17 cellular contexts compared by ENCODE assay signal in the genomic region with DNA sequence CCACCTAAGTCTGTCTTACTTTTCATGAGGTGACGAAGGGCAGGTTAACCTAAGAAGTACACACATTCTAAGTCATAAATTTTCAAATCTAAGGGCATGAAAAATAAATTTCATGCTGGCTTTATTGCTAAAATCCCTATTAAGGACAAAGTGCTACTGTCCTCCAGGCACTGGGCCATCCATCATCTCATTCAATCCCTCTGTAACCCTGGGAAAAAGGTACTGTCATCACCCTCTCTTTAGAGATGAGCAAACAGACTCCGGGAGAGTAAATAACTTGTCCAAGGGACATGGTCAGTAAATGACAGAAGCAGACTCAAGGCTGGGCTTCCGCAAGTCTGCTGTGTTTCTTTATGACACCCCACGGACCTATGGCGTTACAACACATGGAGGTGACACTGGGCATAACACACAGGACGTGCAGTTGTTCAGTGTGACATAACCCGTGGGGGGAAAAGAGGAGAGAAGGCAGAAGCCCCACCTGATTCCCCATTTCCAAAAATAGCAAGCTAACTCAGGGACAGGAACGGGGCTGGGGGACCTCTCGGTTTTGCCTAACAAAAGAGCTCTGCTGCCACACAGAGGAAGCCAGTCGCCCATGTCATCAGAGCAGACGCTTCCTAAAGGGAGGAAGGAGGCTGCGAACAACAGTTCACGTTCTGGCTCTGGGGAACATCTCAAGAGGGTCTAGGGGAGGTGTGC. TPM values are rescaled to one million over a fixed set of nuclear protein-coding genes. Genes with fewer than 3 reads are reported as not detected.
DNase-seq lines count a peak whose midpoint lies in the region; ATAC-seq and TF ChIP-seq lines count a peak whose summit lies in the region.
"Had no signal": no experiment of that assay in that cellular context is flagged by ENCODE, and none has a peak within 500 bp of the region (broad histone marks: within the 10 kb centered on the region; RNA-seq: fewer than 3 reads in every experiment).

No MANE protein-coding gene starts in this region.

- no peaks in the 10 kb centered on the region for H3K4me1 ChIP-seq in NT2/D1 (ENCODE audit: insufficient read depth, insufficient read length)
- H3K4me1 ChIP-seq: parathyroid adenoma had no signal

- no peak for ATAC-seq in GM21576 (IDR thresholded peaks at IDR 0.05; ENCODE audit: unreplicated experiment)
- ATAC-seq in HG03442 (IDR thresholded peaks at IDR 0.05; ENCODE audit: unreplicated experiment) = no peak

- no peaks in the 10 kb centered on the region for H3K9me3 Mint-ChIP-seq in activated CD4-positive, alpha-beta memory T cell treated with anti-CD3 and anti-CD28 coated beads for 36 hours
- H3K9me3 Mint-ChIP-seq: CD4-positive, alpha-beta memory T cell had no signal

- peaks cover 55% of the 10 kb centered on the region for H3K36me3 Mint-ChIP-seq in activated CD4-positive, alpha-beta memory T cell treated with anti-CD3 and anti-CD28 coated beads for 36 hours

- POLR2A ChIA-PET in activated CD4-positive, alpha-beta memory T cell treated with anti-CD3 and anti-CD28 coated beads for 36 hours (lab: Charles Lee) = interaction anchor here (1.3 kb wide), 1 partner anchor 12 kb away, joined by 4 read pairs; the partner anchor contains the start of gene SRM

- H3K9me3 ChIP-seq in NT2/D1 (ENCODE audit: insufficient read depth, low read length) = no peaks in the 10 kb centered on the region

- H3K4me1 Mint-ChIP-seq in activated CD4-positive, alpha-beta memory T cell treated with anti-CD3 and anti-CD28 coated beads for 36 hours (ENCODE audit: low read depth) = peaks cover 2% of the 10 kb centered on the region

- no peaks in the 10 kb centered on the region for H3K27me3 ChIP-seq in NT2/D1 (ENCODE audit: insufficient read depth, insufficient read length)

- no peak overlapping the region for H3K4me3 Mint-ChIP-seq in activated CD4-positive, alpha-beta memory T cell treated with anti-CD3 and anti-CD28 coated beads for 36 hours
- H3K4me3 Mint-ChIP-seq: CD4-positive, alpha-beta memory T cell had no signal

- H3K4me3 ChIP-seq in GM12864 (ENCODE audit: low read depth, low read length) = no peak overlapping the region
- H3K4me3 ChIP-seq in NT2/D1 (ENCODE audit: insufficient read length, low read depth) = no peak overlapping the region

- DNase-seq in GM12864 (ENCODE audit: low read depth) = no peak
- DNase-seq in Kasumi-1 (lab: John Stamatoyannopoulos, UW) = peak; percentile 66 to 80
- DNase-seq in NT2/D1 (ENCODE audit: low read depth, low spot score) = peak; percentile 22
- peak; percentile 39 for DNase-seq in mesenteric fat pad (ENCODE audit: low spot score)
- DNase-seq in activated CD4-positive, alpha-beta memory T cell treated with anti-CD3 and anti-CD28 coated beads for 36 hours = no peak
- DNase-seq in T-helper 1 cell = no peak
- DNase-seq: activated CD4-positive, alpha-beta T cell treated with anti-CD3 and anti-CD28 coated beads for 4 hours; activated gamma-delta T cell treated with Interleukin-2 at 50 U/mL for 16 hours; CD4-positive, alpha-beta memory T cell; IMR-90; mesendoderm; stimulated activated CD4-positive, alpha-beta T cell treated with anti-CD3 and anti-CD28 coated beads, Interleukin-2, amount 100 ng/mL, for 48 hours had no signal

- H3K36me3 ChIP-seq in NT2/D1 (ENCODE audit: insufficient read depth, insufficient read length, low read length) = peaks cover 90% of the 10 kb centered on the region

- intact Hi-C loops in activated CD4-positive, alpha-beta memory T cell treated with anti-CD3 and anti-CD28 coated beads for 36 hours (cut with micrococcal nuclease) = no loop called here

- no peak overlapping the region for H3K27ac Mint-ChIP-seq in activated CD4-positive, alpha-beta memory T cell treated with anti-CD3 and anti-CD28 coated beads for 36 hours

- no peak overlapping the region for H3K9ac ChIP-seq in NT2/D1 (ENCODE audit: insufficient read length, low read depth)
- H3K9ac ChIP-seq: parathyroid adenoma had no signal

- peak; percentile 35 for TF ChIP-seq CTCF in GM12864 (IDR thresholded peaks at IDR 0.05; ENCODE audit: low read depth, low read length, missing control alignments)

- H3K27me3 Mint-ChIP-seq in activated CD4-positive, alpha-beta memory T cell treated with anti-CD3 and anti-CD28 coated beads for 36 hours = no peaks in the 10 kb centered on the region
- H3K27me3 Mint-ChIP-seq: CD4-positive, alpha-beta memory T cell had no signal

- CTCF ChIA-PET in activated CD4-positive, alpha-beta memory T cell treated with anti-CD3 and anti-CD28 coated beads for 36 hours (lab: Charles Lee) = interaction anchor here (2.4 kb wide), 1 partner anchor 35 kb away, joined by 16 read pairs; no protein-coding TSS in a partner anchor

RNA-seq across cellular contexts. Expression of gene SRM, which starts 12.5 kb away (rescaled TPM):
- total RNA-seq in mesenteric fat pad = 103 TPM
- total RNA-seq in activated CD4-positive, alpha-beta memory T cell treated with anti-CD3 and anti-CD28 coated beads for 36 hours = 100 to 1,000 TPM; 159 to 164 TPM

RNA-seq across cellular contexts. Expression of gene MASP2, which starts 25.3 kb away (rescaled TPM):
- total RNA-seq in mesenteric fat pad = not detected
- total RNA-seq in activated CD4-positive, alpha-beta memory T cell treated with anti-CD3 and anti-CD28 coated beads for 36 hours = not detected
- total RNA-seq: bronchial epithelial cell; CD4-positive, alpha-beta memory T cell; IMR-90; NCI-H460 had no signal

RNA-seq across cellular contexts. Expression of gene EXOSC10, which starts 27.3 kb away (rescaled TPM):
- 46.8 TPM for total RNA-seq in mesenteric fat pad
- total RNA-seq in activated CD4-positive, alpha-beta memory T cell treated with anti-CD3 and anti-CD28 coated beads for 36 hours = 10 to 100 TPM; 62.1 to 70.0 TPM

RNA-seq across cellular contexts. Expression of gene TARDBP, which starts 59.9 kb away (rescaled TPM):
- 128 TPM for total RNA-seq in mesenteric fat pad
- total RNA-seq in activated CD4-positive, alpha-beta memory T cell treated with anti-CD3 and anti-CD28 coated beads for 36 hours = 100 to 1,000 TPM; 175 to 177 TPM

Comparison
In these comparisons a context has a peak if more than half of its experiments do, and no peak if none do; other contexts are left out.
1. DNase-seq: peak in Kasumi-1 (2 of 2), NT2/D1 (single experiment) and mesenteric fat pad (single experiment); none in GM12864 (single experiment), activated CD4-positive, alpha-beta memory T cell treated with anti-CD3 and anti-CD28 coated beads for 36 hours (single experiment) and T-helper 1 cell (0 of 5).